In genomic region chr1:75785320-75785963, GRCh38 we compare ENCODE assay signal across 8 cellular contexts. TPM values are rescaled to one million over a fixed set of nuclear protein-coding genes. Genes with fewer than 3 reads are reported as not detected.
A peak's percentile ranks its signal among the peaks of the same experiment; 100 is the strongest.
DNase-seq lines count a peak whose midpoint lies in the region; ATAC-seq and TF ChIP-seq lines count a peak whose summit lies in the region.

No MANE protein-coding gene starts in this region.

- H4K20me1 ChIP-seq in fibroblast of lung (ENCODE audit: control insufficient read depth, extremely low read depth, insufficient read depth, low read length), result no peaks in the 10 kb centered on the region

- intact Hi-C loops in Panc1 (cut with micrococcal nuclease; ENCODE audit: unreplicated experiment), result no loop called here

- peak overlapping the region; percentile 100 for H3K27ac ChIP-seq in Panc1 (ENCODE audit: low read length)
- peak overlapping the region; percentile 88 for H3K27ac ChIP-seq in fibroblast of lung (ENCODE audit: insufficient read depth, low read length)
- H3K27ac ChIP-seq in trophoblast cell (ENCODE audit: low read depth, low read length), result peak overlapping the region; percentile 67

- H2BK12ac ChIP-seq in trophoblast cell (ENCODE audit: low read length), result no peak overlapping the region

- H3K79me2 ChIP-seq in fibroblast of lung (ENCODE audit: control insufficient read depth, insufficient read depth, low read length) (peaks cover 44% of the 10 kb centered on the region), trophoblast cell (ENCODE audit: control insufficient read depth, insufficient read depth, low read length, poor library complexity) (peaks cover 7% of the 10 kb centered on the region)

- TF ChIP-seq CTCF in Panc1 (IDR thresholded peaks at IDR 0.05) (no peak), fibroblast of lung (conservative IDR thresholded peaks at IDR 0.05 in 1 of 2, IDR thresholded peaks at IDR 0.05 in 1 of 2; ENCODE audit: low read depth in 1 of 2, low read length in 2 of 2) (no peak)

- peak overlapping the region; percentile 67 for H4K12ac ChIP-seq in trophoblast cell (ENCODE audit: low read depth, low read length)

- CTCF ChIA-PET in Panc1 (lab: Charles Lee), result interaction anchor here (0.6 kb wide), 1 partner anchor 617 kb away, joined by 4 read pairs; no protein-coding TSS in a partner anchor

- DNase-seq in Panc1 (ENCODE audit: low read depth, low spot score) (no peak), fibroblast of lung (ENCODE audit: low read depth in 2 of 2) (no peak), trophoblast cell (peak in 1 of 2 donors; percentile 54), NCI-H2171 treated with DMSO at 0.1 percent for 48 hours (lab: John Stamatoyannopoulos, UW) (no peak), Kasumi-1 (lab: John Stamatoyannopoulos, UW) (no peak)
- no peak for DNase-seq in activated CD8-positive, alpha-beta memory T cell treated with anti-CD3 and anti-CD28 coated beads for 24 hours

- ATAC-seq in GM18511 (IDR thresholded peaks at IDR 0.05; ENCODE audit: unreplicated experiment) (peak; percentile 15), HG02571 (IDR thresholded peaks at IDR 0.05; ENCODE audit: unreplicated experiment) (peak; percentile 16), Panc1 (peak; percentile 72)

- H3K4me2 ChIP-seq in fibroblast of lung (ENCODE audit: extremely low read depth, insufficient read depth, low read length) (peak overlapping the region; percentile 97), trophoblast cell (ENCODE audit: low read length) (peak overlapping the region; percentile 91)

- H3K9ac ChIP-seq in fibroblast of lung (ENCODE audit: insufficient read depth, low read length) (peak overlapping the region; percentile 55), trophoblast cell (ENCODE audit: low read length) (peak overlapping the region; percentile 93)

- WGBS in trophoblast cell (ENCODE audit: extremely low coverage, insufficient coverage, insufficient read length), result no CpG with 5 or more reads among the region's 8 CpGs

- H3K4me1 ChIP-seq in Panc1 (ENCODE audit: control insufficient read depth, insufficient read depth, low read length), result peaks cover 25% of the 10 kb centered on the region
- H3K4me1 ChIP-seq in fibroblast of lung (ENCODE audit: control insufficient read depth, extremely low read depth, insufficient read depth, low read length), result peaks cover 2% of the 10 kb centered on the region
- peaks cover 2 to 8% of the 10 kb centered on the region in 2 experiments for H3K4me1 ChIP-seq in trophoblast cell (ENCODE audit: control insufficient read depth in 1 of 2, insufficient read depth in 2 of 2, low read length in 2 of 2)

- H2BK120ac ChIP-seq in trophoblast cell (ENCODE audit: insufficient read depth, low read length, poor library complexity), result peak overlapping the region; percentile 63

- POLR2A ChIA-PET in Panc1 (lab: Charles Lee), result interaction anchor here (0.6 kb wide), 2 partner anchors 36 to 1529 kb away, joined by 9 to 14 read pairs; no protein-coding TSS in a partner anchor

- peaks cover 42% of the 10 kb centered on the region for H3K36me3 ChIP-seq in Panc1 (ENCODE audit: control insufficient read depth, insufficient read depth, low read length)
- no peaks in the 10 kb centered on the region for H3K36me3 ChIP-seq in fibroblast of lung (ENCODE audit: control insufficient read depth, insufficient read depth, low read length)
- H3K36me3 ChIP-seq in trophoblast cell (ENCODE audit: control insufficient read depth in 1 of 2, insufficient read depth in 2 of 2, low read length in 2 of 2), result peaks cover 3 to 5% of the 10 kb centered on the region in 2 experiments

- no peaks in the 10 kb centered on the region for H3K27me3 ChIP-seq in Panc1 (ENCODE audit: control insufficient read depth, insufficient read depth, low read length)
- H3K27me3 ChIP-seq in fibroblast of lung (ENCODE audit: control insufficient read depth, insufficient read depth, low read length), result no peaks in the 10 kb centered on the region
- H3K27me3 ChIP-seq in trophoblast cell (ENCODE audit: insufficient read depth, low read length), result no peaks in the 10 kb centered on the region

- TSS peak; percentile 98 for BruUV-seq in Panc1 (replicated peaks; lab: Mats Ljungman, UMichigan)

- in situ Hi-C loops in Panc1 (cut with HindIII; ENCODE audit: low pct_unique_long_range_greater_than_20kb, low sequenced_read_pairs), result no loop called here

- H3K4me3 ChIP-seq in Panc1 (ENCODE audit: low read depth in 2 of 2, low read length in 2 of 2), result peak overlapping the region; percentile 81 to 99
- peak overlapping the region; percentile 73 to 100 (median 80) for H3K4me3 ChIP-seq in fibroblast of lung (replicated peaks in 1 of 4; ENCODE audit: control extremely low read depth in 1 of 4, insufficient read depth in 1 of 4, low read depth in 3 of 4, low read length in 4 of 4)
- H3K4me3 ChIP-seq in trophoblast cell (ENCODE audit: low read depth, low read length), result peak overlapping the region; percentile 65

- peak overlapping the region; percentile 92 for H2AFZ ChIP-seq in fibroblast of lung (ENCODE audit: low read length)
- H2AFZ ChIP-seq in trophoblast cell (ENCODE audit: insufficient read depth, low read length, poor library complexity), result peak overlapping the region; percentile 30

- H3K9me3 ChIP-seq in Panc1 (ENCODE audit: control insufficient read depth, insufficient read depth, low read depth, low read length) (no peaks in the 10 kb centered on the region), fibroblast of lung (ENCODE audit: control insufficient read depth, insufficient read depth, low read depth, low read length) (no peaks in the 10 kb centered on the region), trophoblast cell (ENCODE audit: insufficient read depth, low read depth, low read length) (no peaks in the 10 kb centered on the region)

- H4K8ac ChIP-seq in trophoblast cell (ENCODE audit: low read depth, low read length), result peak overlapping the region; percentile 93

- H3K79me1 ChIP-seq in trophoblast cell (ENCODE audit: low read length), result peaks cover 7% of the 10 kb centered on the region

- no peak overlapping the region for H2AK5ac ChIP-seq in trophoblast cell (ENCODE audit: low read length)

- peak overlapping the region; percentile 57 for H4K91ac ChIP-seq in trophoblast cell (ENCODE audit: low read depth, low read length)

- no peak overlapping the region for H3K4ac ChIP-seq in trophoblast cell (ENCODE audit: low read depth, low read length)

- H3K18ac ChIP-seq in trophoblast cell (ENCODE audit: low read length), result peak overlapping the region; percentile 72

- H2BK5ac ChIP-seq in trophoblast cell (ENCODE audit: low read depth, low read length, poor library complexity), result peak overlapping the region; percentile 42

- H3K23ac ChIP-seq in trophoblast cell (ENCODE audit: low read length), result no peak overlapping the region

- peak overlapping the region; percentile 80 for H3K14ac ChIP-seq in trophoblast cell (ENCODE audit: low read length)

RNA-seq across cellular contexts. Expression of gene RABGGTB, which starts 0.6 kb away (rescaled TPM):
- total RNA-seq in Panc1 (2021; ENCODE audit: unreplicated experiment) (77.9 TPM), fibroblast of lung (75.0 and 83.2 TPM in 2 replicates)
- 27.3 TPM for polyA plus RNA-seq in Panc1 (2012; ENCODE audit: insufficient read length)
- 74.5 and 87.5 TPM in 2 replicates for polyA plus RNA-seq in fibroblast of lung
- 45.1 and 53.8 TPM in 2 replicates for polyA plus RNA-seq in fibroblast of lung (2012)
- polyA minus RNA-seq in fibroblast of lung (ENCODE audit: low replicate concordance), result 8.4 and 12.2 TPM in 2 replicates
- polyA plus RNA-seq in trophoblast cell (2013), result 33.2 and 37.7 TPM in 2 replicates

RNA-seq across cellular contexts. Expression of gene MSH4, which starts 11.2 kb away (rescaled TPM):
- total RNA-seq in Panc1 (2021; ENCODE audit: unreplicated experiment) (0.26 TPM), fibroblast of lung (0.66 and 0.77 TPM in 2 replicates)
- polyA plus RNA-seq in Panc1 (2012; ENCODE audit: insufficient read length), result not detected
- 0.02 TPM in 1 of 2 replicates, not detected in the other for polyA plus RNA-seq in fibroblast of lung
- polyA plus RNA-seq in fibroblast of lung (2012), result not detected in 2 replicates
- polyA minus RNA-seq in fibroblast of lung (ENCODE audit: low replicate concordance), result 0.37 TPM in 1 of 2 replicates, not detected in the other
- 0.01 and 0.04 TPM in 2 replicates for polyA plus RNA-seq in trophoblast cell (2013)

Comparison
In these comparisons a context has a peak if more than half of its experiments do, and no peak if none do; other contexts are left out.
1. ATAC-seq: peak in every context shown above with its lines; median percentile 72 in Panc1; 16 in HG02571; 15 in GM18511.